In genomic region chr9:8078641-8079140, GRCh38 we compare ENCODE assay signal across 19 cellular contexts.
"Had no signal": no experiment of that assay in that cellular context is flagged by ENCODE, and none has a peak within 500 bp of the region (broad histone marks: within the 10 kb centered on the region; RNA-seq: fewer than 3 reads in every experiment).

No MANE protein-coding gene starts in this region.

- H3K36me3 ChIP-seq: neutrophil, sigmoid colon had no signal

- DNase-seq: activated CD4-positive, alpha-beta T cell treated with anti-CD3 and anti-CD28 coated beads, Interleukin-2, amount 50 U/mL, for 1 hour; activated CD4-positive, CD25-positive, alpha-beta regulatory T cell treated with anti-CD3 and anti-CD28 coated beads, Interleukin-2, amount 50 U/mL, for 72 hours; activated CD8-positive, alpha-beta memory T cell treated with anti-CD3 and anti-CD28 coated beads, Interleukin-2, amount 50 U/mL, for 4 hours; activated naive CD4-positive, alpha-beta T cell treated with anti-CD3 and anti-CD28 coated beads, Interleukin-2, amount 10 ng/mL, durations not matched to agents 7 days and 5 days; activated naive CD8-positive, alpha-beta T cell treated with anti-CD3 and anti-CD28 coated beads, Interleukin-2, amount 50 U/mL, for 24 hours; activated T-cell treated with anti-CD3 and anti-CD28 coated beads, Interleukin-2, amount 50 U/mL, for 4 hours; aorta; hippocampal formation; islet precursor cell; sigmoid colon; stimulated activated CD4-positive, alpha-beta T cell treated with anti-CD3 and anti-CD28 coated beads, Interleukin-4, amount 100 ng/mL, for 4 hours; testis had no signal

- H3K4me3 ChIP-seq: coronary artery, lung, sigmoid colon, testis had no signal

- ATAC-seq: activated naive CD8-positive, alpha-beta T cell treated with anti-CD3 and anti-CD28 coated beads, Interleukin-2, amount 50 U/mL, for 24 hours; activated T-cell treated with anti-CD3 and anti-CD28 coated beads, Interleukin-2, amount 50 U/mL, for 4 hours; left lobe of liver; natural killer cell treated with Interleukin-12 subunit alpha and Interleukin-12 subunit beta and Interleukin-15 and Interleukin-18, amount 100 ng/mL, for 72 hours; stimulated activated memory B cell treated with anti-CD40 and anti-IgM and Interleukin-4, amounts not matched to agents 10 μg/mL and 1 μg/mL and 100 μg/mL, for 72 hours had no signal

- H3K27ac ChIP-seq: coronary artery, neutrophil, sigmoid colon, testis, VCaP had no signal

- H3K4me1 ChIP-seq: sigmoid colon, testis had no signal

- H3K27me3 ChIP-seq: neutrophil, sigmoid colon, testis had no signal

- H3K9me3 ChIP-seq: neutrophil, testis had no signal
